In the genomic region with DNA sequence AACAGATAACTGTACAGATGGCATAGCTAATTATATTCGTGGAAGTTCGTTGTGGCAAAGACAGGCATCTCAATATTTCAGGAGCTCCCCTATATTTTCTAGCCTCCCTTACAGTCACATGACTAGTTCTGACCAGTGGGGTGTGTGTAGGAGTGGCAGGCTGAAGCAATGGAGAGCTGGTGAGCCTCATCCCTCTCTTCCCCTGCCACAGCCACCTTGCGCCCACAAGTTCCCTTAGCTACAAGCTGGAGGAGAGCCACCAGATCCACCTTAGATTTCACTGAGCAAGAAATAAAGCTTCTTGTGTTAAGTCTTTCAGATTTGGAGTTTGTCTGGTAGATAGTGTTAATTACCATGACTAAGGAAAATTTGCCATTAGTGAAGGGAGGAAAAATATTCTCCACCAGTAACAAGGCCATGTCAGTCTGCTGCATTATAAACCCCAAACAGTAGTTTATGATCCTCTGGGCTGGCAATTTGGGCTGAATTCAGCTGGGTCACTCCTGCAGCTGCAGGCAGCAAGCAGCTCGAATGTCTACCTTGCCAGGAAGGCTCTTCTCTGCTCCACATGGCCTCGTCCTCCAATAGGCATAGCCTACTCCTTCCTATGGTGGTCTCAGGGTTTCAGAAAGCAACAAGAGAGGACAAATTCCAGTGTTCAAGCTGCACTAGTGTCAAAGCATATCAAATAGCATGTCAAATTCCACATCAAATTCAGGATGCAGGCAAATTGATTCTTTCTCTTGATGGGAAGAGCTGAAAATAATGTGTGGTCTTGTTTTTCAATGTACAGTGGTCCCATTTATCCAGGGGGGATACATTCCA, we compare ENCODE assay signal across 1 cellular context.
A peak's percentile ranks its signal among the peaks of the same experiment; 100 is the strongest.
TF ChIP-seq lines count a peak whose summit lies in the region.

No MANE protein-coding gene starts in this region.

TF ChIP-seq in A549, 52 proteins besides CTCF, POLR2A, EP300 and RAD21 (continued from another document):
- TF ChIP-seq, protein P1, sequence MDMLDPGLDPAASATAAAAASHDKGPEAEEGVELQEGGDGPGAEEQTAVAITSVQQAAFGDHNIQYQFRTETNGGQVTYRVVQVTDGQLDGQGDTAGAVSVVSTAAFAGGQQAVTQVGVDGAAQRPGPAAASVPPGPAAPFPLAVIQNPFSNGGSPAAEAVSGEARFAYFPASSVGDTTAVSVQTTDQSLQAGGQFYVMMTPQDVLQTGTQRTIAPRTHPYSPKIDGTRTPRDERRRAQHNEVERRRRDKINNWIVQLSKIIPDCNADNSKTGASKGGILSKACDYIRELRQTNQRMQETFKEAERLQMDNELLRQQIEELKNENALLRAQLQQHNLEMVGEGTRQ (IDR thresholded peaks at IDR 0.05): peak; percentile 65
- TF ChIP-seq HEYL (CRISPR knock-in tag; IDR thresholded peaks at IDR 0.05) (peak; percentile 55; the same call in 1 of the 2 replicates), HOXB5 (CRISPR knock-in tag; IDR thresholded peaks at IDR 0.05) (no peak), BHLHE40 (IDR thresholded peaks at IDR 0.05; ENCODE audit: low read depth, low read length) (no peak), RARB (CRISPR knock-in tag; IDR thresholded peaks at IDR 0.05) (no peak), FOSB (CRISPR knock-in tag; IDR thresholded peaks at IDR 0.05) (no peak), ZFP36 (IDR thresholded peaks at IDR 0.05; ENCODE audit: borderline replicate concordance, partially characterized antibody) (no peak), KDM5A (IDR thresholded peaks at IDR 0.05) (no peak), MAFK (IDR thresholded peaks at IDR 0.05; ENCODE audit: partially characterized antibody) (peak; percentile 83), ZSCAN20 (CRISPR knock-in tag; IDR thresholded peaks at IDR 0.05) (0 out of 2 replicates have a peak, but pooled peaks have one; percentile 2), GATA3 (IDR thresholded peaks at IDR 0.05; ENCODE audit: borderline replicate concordance) (no peak), ZC3H11A (IDR thresholded peaks at IDR 0.05) (no peak), MAZ (IDR thresholded peaks at IDR 0.05; ENCODE audit: borderline replicate concordance, low read depth, low read length) (no peak), SMC3 (IDR thresholded peaks at IDR 0.05) (no peak), RCOR1 (IDR thresholded peaks at IDR 0.05; ENCODE audit: low read depth, low read length) (no peak), FOXS1 (CRISPR knock-in tag; IDR thresholded peaks at IDR 0.05) (no peak), NPAS2 (CRISPR knock-in tag; IDR thresholded peaks at IDR 0.05; ENCODE audit: borderline replicate concordance) (no peak), FOSL2 (IDR thresholded peaks at IDR 0.05) (no peak), FOSL2 (CRISPR knock-in tag; IDR thresholded peaks at IDR 0.05) (no peak), NFE2L2 (conservative IDR thresholded peaks at IDR 0.05; ENCODE audit: low read length) (no peak; the same call in 1 of the 2 replicates), CBX2 (IDR thresholded peaks at IDR 0.05; ENCODE audit: borderline replicate concordance, low read depth) (no peak), RNF2 (IDR thresholded peaks at IDR 0.05; ENCODE audit: borderline replicate concordance, low read depth) (no peak), NR3C1 (IDR thresholded peaks at IDR 0.05) (no peak), JUNB (IDR thresholded peaks at IDR 0.05) (no peak), CBX8 (IDR thresholded peaks at IDR 0.05) (no peak), PHF8 (IDR thresholded peaks at IDR 0.05; ENCODE audit: borderline replicate concordance, low read depth) (no peak), RFX5 (IDR thresholded peaks at IDR 0.05) (no peak), HOXB13 (CRISPR knock-in tag; IDR thresholded peaks at IDR 0.05; ENCODE audit: low read depth) (peak; percentile 1; the same call in 1 of the 2 replicates), MYC (IDR thresholded peaks at IDR 0.05; ENCODE audit: borderline replicate concordance, low read length) (no peak), POLR2AphosphoS2 (conservative IDR thresholded peaks at IDR 0.05; ENCODE audit: low read length) (no peak), ESRRA (IDR thresholded peaks at IDR 0.05; ENCODE audit: borderline replicate concordance, low read length) (no peak), EHF (CRISPR knock-in tag; IDR thresholded peaks at IDR 0.05) (no peak), ZNF302 (CRISPR knock-in tag; IDR thresholded peaks at IDR 0.05) (no peak), CEBPB (IDR thresholded peaks at IDR 0.05) (no peak), CHD4 (IDR thresholded peaks at IDR 0.05; ENCODE audit: borderline replicate concordance) (no peak), JUN (IDR thresholded peaks at IDR 0.05) (0 out of 5 replicates have a peak, but pooled peaks have one; percentile 12 to 57)
- TF ChIP-seq, protein P2, sequence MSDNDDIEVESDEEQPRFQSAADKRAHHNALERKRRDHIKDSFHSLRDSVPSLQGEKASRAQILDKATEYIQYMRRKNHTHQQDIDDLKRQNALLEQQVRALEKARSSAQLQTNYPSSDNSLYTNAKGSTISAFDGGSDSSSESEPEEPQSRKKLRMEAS (IDR thresholded peaks at IDR 0.05): no peak
- TF ChIP-seq, protein P3, sequence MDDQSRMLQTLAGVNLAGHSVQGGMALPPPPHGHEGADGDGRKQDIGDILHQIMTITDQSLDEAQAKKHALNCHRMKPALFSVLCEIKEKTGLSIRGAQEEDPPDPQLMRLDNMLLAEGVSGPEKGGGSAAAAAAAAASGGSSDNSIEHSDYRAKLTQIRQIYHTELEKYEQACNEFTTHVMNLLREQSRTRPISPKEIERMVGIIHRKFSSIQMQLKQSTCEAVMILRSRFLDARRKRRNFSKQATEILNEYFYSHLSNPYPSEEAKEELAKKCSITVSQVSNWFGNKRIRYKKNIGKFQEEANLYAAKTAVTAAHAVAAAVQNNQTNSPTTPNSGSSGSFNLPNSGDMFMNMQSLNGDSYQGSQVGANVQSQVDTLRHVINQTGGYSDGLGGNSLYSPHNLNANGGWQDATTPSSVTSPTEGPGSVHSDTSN (IDR thresholded peaks at IDR 0.05): no peak
- TF ChIP-seq, protein P4, sequence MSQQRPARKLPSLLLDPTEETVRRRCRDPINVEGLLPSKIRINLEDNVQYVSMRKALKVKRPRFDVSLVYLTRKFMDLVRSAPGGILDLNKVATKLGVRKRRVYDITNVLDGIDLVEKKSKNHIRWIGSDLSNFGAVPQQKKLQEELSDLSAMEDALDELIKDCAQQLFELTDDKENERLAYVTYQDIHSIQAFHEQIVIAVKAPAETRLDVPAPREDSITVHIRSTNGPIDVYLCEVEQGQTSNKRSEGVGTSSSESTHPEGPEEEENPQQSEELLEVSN (IDR thresholded peaks at IDR 0.05; ENCODE audit: borderline replicate concordance, low read depth): no peak
- TF ChIP-seq, protein P5, sequence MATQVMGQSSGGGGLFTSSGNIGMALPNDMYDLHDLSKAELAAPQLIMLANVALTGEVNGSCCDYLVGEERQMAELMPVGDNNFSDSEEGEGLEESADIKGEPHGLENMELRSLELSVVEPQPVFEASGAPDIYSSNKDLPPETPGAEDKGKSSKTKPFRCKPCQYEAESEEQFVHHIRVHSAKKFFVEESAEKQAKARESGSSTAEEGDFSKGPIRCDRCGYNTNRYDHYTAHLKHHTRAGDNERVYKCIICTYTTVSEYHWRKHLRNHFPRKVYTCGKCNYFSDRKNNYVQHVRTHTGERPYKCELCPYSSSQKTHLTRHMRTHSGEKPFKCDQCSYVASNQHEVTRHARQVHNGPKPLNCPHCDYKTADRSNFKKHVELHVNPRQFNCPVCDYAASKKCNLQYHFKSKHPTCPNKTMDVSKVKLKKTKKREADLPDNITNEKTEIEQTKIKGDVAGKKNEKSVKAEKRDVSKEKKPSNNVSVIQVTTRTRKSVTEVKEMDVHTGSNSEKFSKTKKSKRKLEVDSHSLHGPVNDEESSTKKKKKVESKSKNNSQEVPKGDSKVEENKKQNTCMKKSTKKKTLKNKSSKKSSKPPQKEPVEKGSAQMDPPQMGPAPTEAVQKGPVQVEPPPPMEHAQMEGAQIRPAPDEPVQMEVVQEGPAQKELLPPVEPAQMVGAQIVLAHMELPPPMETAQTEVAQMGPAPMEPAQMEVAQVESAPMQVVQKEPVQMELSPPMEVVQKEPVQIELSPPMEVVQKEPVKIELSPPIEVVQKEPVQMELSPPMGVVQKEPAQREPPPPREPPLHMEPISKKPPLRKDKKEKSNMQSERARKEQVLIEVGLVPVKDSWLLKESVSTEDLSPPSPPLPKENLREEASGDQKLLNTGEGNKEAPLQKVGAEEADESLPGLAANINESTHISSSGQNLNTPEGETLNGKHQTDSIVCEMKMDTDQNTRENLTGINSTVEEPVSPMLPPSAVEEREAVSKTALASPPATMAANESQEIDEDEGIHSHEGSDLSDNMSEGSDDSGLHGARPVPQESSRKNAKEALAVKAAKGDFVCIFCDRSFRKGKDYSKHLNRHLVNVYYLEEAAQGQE (IDR thresholded peaks at IDR 0.05): no peak
- TF ChIP-seq, protein P6, sequence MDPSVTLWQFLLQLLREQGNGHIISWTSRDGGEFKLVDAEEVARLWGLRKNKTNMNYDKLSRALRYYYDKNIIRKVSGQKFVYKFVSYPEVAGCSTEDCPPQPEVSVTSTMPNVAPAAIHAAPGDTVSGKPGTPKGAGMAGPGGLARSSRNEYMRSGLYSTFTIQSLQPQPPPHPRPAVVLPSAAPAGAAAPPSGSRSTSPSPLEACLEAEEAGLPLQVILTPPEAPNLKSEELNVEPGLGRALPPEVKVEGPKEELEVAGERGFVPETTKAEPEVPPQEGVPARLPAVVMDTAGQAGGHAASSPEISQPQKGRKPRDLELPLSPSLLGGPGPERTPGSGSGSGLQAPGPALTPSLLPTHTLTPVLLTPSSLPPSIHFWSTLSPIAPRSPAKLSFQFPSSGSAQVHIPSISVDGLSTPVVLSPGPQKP (IDR thresholded peaks at IDR 0.05; ENCODE audit: low read depth, low read length): no peak
- TF ChIP-seq, protein P7, sequence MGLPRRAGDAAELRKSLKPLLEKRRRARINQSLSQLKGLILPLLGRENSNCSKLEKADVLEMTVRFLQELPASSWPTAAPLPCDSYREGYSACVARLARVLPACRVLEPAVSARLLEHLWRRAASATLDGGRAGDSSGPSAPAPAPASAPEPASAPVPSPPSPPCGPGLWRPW (IDR thresholded peaks at IDR 0.05): no peak
